In the genomic region with DNA sequence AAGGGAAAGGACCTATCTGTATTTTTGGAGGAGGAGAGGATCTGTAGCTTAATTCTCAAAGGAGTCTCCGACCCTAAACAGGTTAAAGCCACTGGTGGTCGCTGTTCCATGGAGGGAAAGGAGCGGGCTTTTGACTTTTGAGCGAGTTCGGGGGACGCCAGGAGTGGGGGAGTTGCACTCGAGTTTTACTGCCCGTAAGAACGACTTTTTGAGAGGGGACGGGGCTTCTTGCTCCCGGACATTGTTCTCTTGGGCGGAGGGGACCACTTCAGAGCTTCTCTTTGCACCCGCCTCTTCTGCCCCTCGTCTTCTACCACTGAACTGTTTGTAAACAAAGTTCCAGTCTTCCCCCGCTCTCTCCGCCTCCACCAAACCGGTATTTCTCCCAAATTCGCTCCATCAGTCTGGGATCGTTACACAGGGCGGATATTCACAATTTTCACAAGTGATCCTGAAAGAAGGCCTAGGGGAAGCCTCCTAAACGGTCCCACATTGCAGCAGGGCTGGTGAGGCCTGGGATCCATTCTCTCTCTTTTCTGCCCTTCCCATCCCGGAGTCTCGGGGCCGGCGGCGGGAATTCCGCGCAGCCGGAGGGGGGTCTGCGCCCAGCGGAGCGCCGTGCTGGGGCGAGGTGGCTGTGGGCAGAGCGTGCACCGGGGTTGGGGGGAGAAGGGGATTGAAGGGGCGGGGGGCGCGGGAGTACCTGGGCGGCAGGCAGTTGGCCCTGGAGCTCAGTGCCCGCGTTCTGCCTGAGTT, we compare ENCODE assay signal across 8 cellular contexts. TPM values are rescaled to one million over a fixed set of nuclear protein-coding genes. Genes with fewer than 3 reads are reported as not detected.
DNase-seq lines count a peak whose midpoint lies in the region; ATAC-seq, FAIRE-seq and TF ChIP-seq lines count a peak whose summit lies in the region.

No MANE protein-coding gene starts in this region.

- CTCF ChIA-PET in BJ (lab: Yijun Ruan, JAX) (interaction anchor here (0.6 to 1.4 kb wide), 5 partner anchors 9 to 497 kb away, joined by 3 to 5 read pairs (median 3); no protein-coding TSS in a partner anchor), HEK293T (lab: Yijun Ruan, JAX) (interaction anchor here (0.5 to 2.1 kb wide), 7 partner anchors 8 to 78 kb away, joined by 3 to 11 read pairs (median 5); partner anchors contain the start of gene DLX1)

- ATAC-seq in HG03139 (IDR thresholded peaks at IDR 0.05; ENCODE audit: unreplicated experiment) (no peak), HG03460 (IDR thresholded peaks at IDR 0.05; ENCODE audit: unreplicated experiment) (no peak)

- H3K9me3 ChIP-seq in kidney (ENCODE audit: control insufficient read depth in 1 of 2, low read length in 2 of 2) (peaks cover 0 to 6% of the 10 kb centered on the region in 2 donors), uterus (no peaks in the 10 kb centered on the region)

- H3K4me1 ChIP-seq in kidney (ENCODE audit: control insufficient read depth in 1 of 2, insufficient read depth in 1 of 2, low read depth in 1 of 2, low read length in 2 of 2) (peaks cover 0 to 13% of the 10 kb centered on the region in 2 donors), uterus (peaks cover 0 to 20% of the 10 kb centered on the region in 2 donors)

- TF ChIP-seq POLR2A in uterus (IDR thresholded peaks at IDR 0.05), result no peak

- DNase-seq in BJ (ENCODE audit: low read depth), result no peak
- no peak for DNase-seq in HEK293T (ENCODE audit: extremely low spot score)
- peak; percentile 39 for DNase-seq in activated T-cell treated with anti-CD3 and anti-CD28 coated beads, Interleukin-2, amount 50 U/mL, for 24 hours
- peak; percentile 56 for DNase-seq in kidney
- no peak for DNase-seq in NCI-H1930 (lab: John Stamatoyannopoulos, UW)
- no peak for DNase-seq in uterus

- intact Hi-C loops in kidney (cut with DNase I), result no loop called here
- intact Hi-C loops in uterus (cut with DNase I; ENCODE audit: low total_unique reads), result no loop called here

- H3K27me3 ChIP-seq in BJ (ENCODE audit: control insufficient read depth, insufficient read depth, low read length) (peaks cover 15% of the 10 kb centered on the region), uterus (peaks cover 90 to 95% of the 10 kb centered on the region in 2 donors)

- no peak overlapping the region for H3K9ac ChIP-seq in kidney (ENCODE audit: low read length in 2 of 2)

- peaks cover 47% of the 10 kb centered on the region for H3K4me1 Mint-ChIP-seq in activated T-cell treated with anti-CD3 and anti-CD28 coated beads, Interleukin-2, amount 50 U/mL, for 24 hours (ENCODE audit: low read depth)

- H3K4me3 ChIP-seq in BJ (ENCODE audit: low read depth, low read length), result peak overlapping the region; percentile 55
- no peak overlapping the region for H3K4me3 ChIP-seq in kidney (ENCODE audit: low read length in 2 of 2)
- no peak overlapping the region for H3K4me3 ChIP-seq in uterus

- TF ChIP-seq CTCF in BJ (IDR thresholded peaks at IDR 0.05; ENCODE audit: insufficient read depth, low read depth, low read length) (peak; percentile 29), kidney (IDR thresholded peaks at IDR 0.05; ENCODE audit: borderline replicate concordance, extremely low read depth, insufficient read depth) (no peak), uterus (IDR thresholded peaks at IDR 0.05) (no peak)

- H3K27ac ChIP-seq in kidney (ENCODE audit: low read depth in 2 of 2, low read length in 2 of 2), result no peak overlapping the region
- no peak overlapping the region for H3K27ac ChIP-seq in uterus

- POLR2A ChIA-PET in BJ (lab: Charles Lee) (no interaction called here), HEK293T (lab: Yijun Ruan, JAX) (interaction anchor here (0.8 to 6.2 kb wide), 23 partner anchors 11 to 286 kb away, joined by 3 to 135 read pairs (median 4); partner anchors contain the start of genes DLX1 and HAT1)

- H3K36me3 Mint-ChIP-seq in activated T-cell treated with anti-CD3 and anti-CD28 coated beads, Interleukin-2, amount 50 U/mL, for 24 hours (ENCODE audit: low read depth), result no peaks in the 10 kb centered on the region

- FAIRE-seq in kidney (lab: Jason Lieb, UNC), result no peak

- H3K9me3 Mint-ChIP-seq in activated T-cell treated with anti-CD3 and anti-CD28 coated beads, Interleukin-2, amount 50 U/mL, for 24 hours, result no peaks in the 10 kb centered on the region

- H3K27me3 Mint-ChIP-seq in activated T-cell treated with anti-CD3 and anti-CD28 coated beads, Interleukin-2, amount 50 U/mL, for 24 hours, result peaks cover 90% of the 10 kb centered on the region

- no peak overlapping the region for H3K27ac Mint-ChIP-seq in activated T-cell treated with anti-CD3 and anti-CD28 coated beads, Interleukin-2, amount 50 U/mL, for 24 hours

- H3K36me3 ChIP-seq in BJ (ENCODE audit: control insufficient read depth, insufficient read depth, low read length), result no peaks in the 10 kb centered on the region
- no peaks in the 10 kb centered on the region for H3K36me3 ChIP-seq in kidney (ENCODE audit: control insufficient read depth in 1 of 2, insufficient read depth in 2 of 2, low read length in 2 of 2)
- H3K36me3 ChIP-seq in uterus, result no peaks in the 10 kb centered on the region

- H3K4me3 Mint-ChIP-seq in activated T-cell treated with anti-CD3 and anti-CD28 coated beads, Interleukin-2, amount 50 U/mL, for 24 hours, result peak overlapping the region; percentile 76

TF ChIP-seq in HEK293T, 16 proteins besides CTCF, POLR2A, EP300 and RAD21:
- TF ChIP-seq L3MBTL2 (conservative IDR thresholded peaks at IDR 0.05), result peak; percentile 27
- TF ChIP-seq, protein P1, sequence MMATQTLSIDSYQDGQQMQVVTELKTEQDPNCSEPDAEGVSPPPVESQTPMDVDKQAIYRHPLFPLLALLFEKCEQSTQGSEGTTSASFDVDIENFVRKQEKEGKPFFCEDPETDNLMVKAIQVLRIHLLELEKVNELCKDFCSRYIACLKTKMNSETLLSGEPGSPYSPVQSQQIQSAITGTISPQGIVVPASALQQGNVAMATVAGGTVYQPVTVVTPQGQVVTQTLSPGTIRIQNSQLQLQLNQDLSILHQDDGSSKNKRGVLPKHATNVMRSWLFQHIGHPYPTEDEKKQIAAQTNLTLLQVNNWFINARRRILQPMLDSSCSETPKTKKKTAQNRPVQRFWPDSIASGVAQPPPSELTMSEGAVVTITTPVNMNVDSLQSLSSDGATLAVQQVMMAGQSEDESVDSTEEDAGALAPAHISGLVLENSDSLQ (IDR thresholded peaks at IDR 0.05), result no peak

RNA-seq across cellular contexts. Expression of gene DLX2, which starts 6.6 kb away (rescaled TPM):
- polyA plus RNA-seq in BJ (2011; rRNA removed), result 0.16 and 0.20 TPM in 2 replicates
- polyA minus RNA-seq in BJ (2011; rRNA and poly(A)+ RNA removed), result 0.09 and 0.15 TPM in 2 replicates
- total RNA-seq in kidney, result not detected
- polyA plus RNA-seq in kidney (ENCODE audit: insufficient read depth, low read depth, low replicate concordance), result not detected
- not detected for total RNA-seq in uterus

RNA-seq across cellular contexts. Expression of gene DLX1, which starts 10.8 kb away (rescaled TPM):
- polyA plus RNA-seq in BJ (2011; rRNA removed) (1.2 and 1.4 TPM in 2 replicates), kidney (ENCODE audit: insufficient read depth, low read depth, low replicate concordance) (not detected)
- polyA minus RNA-seq in BJ (2011; rRNA and poly(A)+ RNA removed), result 0.81 and 0.98 TPM in 2 replicates
- total RNA-seq in kidney (not detected), uterus (under 1 TPM in 1 of 4 donors, not detected in 3; 0.14 TPM)

Comparison
In these comparisons a context has a peak if more than half of its experiments do, and no peak if none do; other contexts are left out.
1. DNase-seq: peak in activated T-cell treated with anti-CD3 and anti-CD28 coated beads, Interleukin-2, amount 50 U/mL, for 24 hours (single experiment) and kidney (single experiment); none in BJ (single experiment), HEK293T (single experiment), NCI-H1930 (0 of 2) and uterus (0 of 2).